7 cellular contexts compared by ENCODE assay signal in genomic region chr14:25267186-25267585, GRCh38.
"Had no signal": no experiment of that assay in that cellular context is flagged by ENCODE, and none has a peak within 500 bp of the region (broad histone marks: within the 10 kb centered on the region; RNA-seq: fewer than 3 reads in every experiment).

No MANE protein-coding gene starts in this region.

- H3K4me3 Mint-ChIP-seq: IgD-negative memory B cell had no signal

- H3K36me3 Mint-ChIP-seq: IgD-negative memory B cell had no signal

- H3K27ac Mint-ChIP-seq: IgD-negative memory B cell had no signal

- H3K27ac ChIP-seq: HL-60 had no signal

- H3K27me3 Mint-ChIP-seq: IgD-negative memory B cell had no signal

- DNase-seq: IMR-90, KBM-7, KG1 had no signal

- H3K4me3 ChIP-seq: K562 had no signal

- ATAC-seq: HepG2, K562 had no signal
